ENCODE assay signal across 8 cellular contexts in the genomic region with DNA sequence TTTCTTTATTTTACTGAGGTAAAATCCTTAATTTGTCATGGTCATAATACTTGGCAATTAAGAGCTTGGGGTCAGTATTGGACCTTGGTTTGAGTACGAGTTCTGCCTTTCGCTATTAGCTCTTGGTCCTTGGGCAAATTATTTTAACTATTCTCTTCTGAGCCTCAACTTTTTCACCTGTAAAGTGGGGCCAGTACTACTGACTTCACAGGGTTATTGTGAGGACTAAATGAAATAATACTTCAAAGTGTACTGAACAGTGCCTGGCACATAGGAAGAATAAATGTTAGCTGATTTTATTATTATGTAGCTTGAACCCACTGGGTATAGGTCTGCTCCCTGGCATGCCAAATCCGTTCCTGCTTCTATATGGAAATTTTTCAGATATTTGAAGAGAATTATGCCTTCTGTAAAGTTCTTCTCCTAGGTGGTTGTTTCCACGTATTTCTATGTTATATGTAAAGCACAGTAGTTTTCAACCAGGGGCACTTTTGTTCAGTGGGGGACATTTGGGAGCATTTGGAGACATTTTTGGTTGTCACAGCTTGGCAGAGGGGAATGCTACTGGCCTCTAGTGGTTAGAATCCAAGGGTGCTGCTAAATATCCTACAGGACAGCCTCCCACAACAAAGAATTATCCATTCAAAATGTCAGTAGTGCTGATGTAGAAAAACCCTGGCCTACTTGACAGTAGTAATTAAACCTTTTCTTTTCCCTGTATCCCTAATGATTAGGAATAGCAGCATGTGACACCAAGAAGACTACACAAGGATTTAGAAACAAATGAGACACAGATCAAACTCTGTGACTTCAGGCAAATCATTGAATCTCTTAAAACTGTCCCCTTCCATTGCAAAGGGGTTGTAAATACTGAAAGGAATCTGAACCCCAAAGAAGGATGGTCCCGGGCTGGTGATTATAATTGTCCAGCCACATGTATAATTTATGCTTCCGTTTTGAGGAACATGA. TPM values are rescaled to one million over a fixed set of nuclear protein-coding genes. Genes with fewer than 3 reads are reported as not detected.
DNase-seq lines count a peak whose midpoint lies in the region; ATAC-seq and TF ChIP-seq lines count a peak whose summit lies in the region.

No MANE protein-coding gene starts in this region.

- no peak overlapping the region; the same call in 2 of the 3 replicates for H3K4me3 Mint-ChIP-seq in GM23338

- peaks cover 27% of the 10 kb centered on the region for H3K4me1 ChIP-seq in GM23338 (ENCODE audit: insufficient read depth)
- H3K4me1 ChIP-seq in PC-9 (replicated peaks; ENCODE audit: insufficient read depth) = peaks cover 10% of the 10 kb centered on the region; the same call in 1 of the 2 replicates
- peaks cover 26 to 36% (median 35%) of the 10 kb centered on the region in 4 donors for H3K4me1 ChIP-seq in esophagus muscularis mucosa
- peaks cover 3% of the 10 kb centered on the region for H3K4me1 ChIP-seq in effector memory CD4-positive, alpha-beta T cell (ENCODE audit: control insufficient read depth, insufficient read depth, low read length, poor library complexity, severe bottlenecking)

- no peaks in the 10 kb centered on the region for H3K27me3 ChIP-seq in GM23338 (ENCODE audit: insufficient read depth)
- H3K27me3 ChIP-seq in PC-9 (ENCODE audit: insufficient read depth, low read depth) = no peaks in the 10 kb centered on the region
- no peaks in the 10 kb centered on the region for H3K27me3 ChIP-seq in esophagus muscularis mucosa
- H3K27me3 ChIP-seq in effector memory CD4-positive, alpha-beta T cell (replicated peaks; ENCODE audit: control insufficient read depth, insufficient read depth, low read length, poor library complexity, severe bottlenecking) = no peaks in the 10 kb centered on the region

- intact Hi-C loops in PC-9 (cut with micrococcal nuclease; ENCODE audit: unreplicated experiment) = no loop called here
- intact Hi-C loops in esophagus muscularis mucosa (cut with DNase I) = loop anchor here (5.0 to 10.0 kb wide), 3 partner anchors 35 to 1208 kb away; a partner anchor contains a TSS

- CTCF ChIA-PET in PC-9 (lab: Charles Lee) = no interaction called here

- TF ChIP-seq POLR2A in esophagus muscularis mucosa (IDR thresholded peaks at IDR 0.05; ENCODE audit: low read depth) = no peak

- no peak for TF ChIP-seq EP300 in esophagus muscularis mucosa (IDR thresholded peaks at IDR 0.05)

- H3K9me3 ChIP-seq in PC-9 (ENCODE audit: insufficient read depth, low read depth) (no peaks in the 10 kb centered on the region), esophagus muscularis mucosa (no peaks in the 10 kb centered on the region)
- H3K9me3 ChIP-seq in effector memory CD4-positive, alpha-beta T cell (ENCODE audit: control insufficient read depth, low read length) = no peaks in the 10 kb centered on the region

- H4K20me1 ChIP-seq in GM23338 (replicated peaks; ENCODE audit: insufficient read depth) = peaks cover 41% of the 10 kb centered on the region
- H4K20me1 ChIP-seq in PC-9 (ENCODE audit: insufficient read depth) = peaks cover 24% of the 10 kb centered on the region

- peak; percentile 37 for DNase-seq in COR-L47 (lab: John Stamatoyannopoulos, UW)
- DNase-seq in GM23338 (ENCODE audit: low spot score) = peak; percentile 85
- peak in 1 of 2 experiments; percentile 3 for DNase-seq in PC-9
- DNase-seq in esophagus muscularis mucosa (ENCODE audit: extremely low spot score) = no peak
- DNase-seq in pons (ENCODE audit: low spot score) = peak; percentile 63
- no peak for DNase-seq in stimulated activated naive CD4-positive, alpha-beta T cell treated with Interleukin-2 at 50 U/mL for 16 hours (lab: John Stamatoyannopoulos, UW)
- no peak for DNase-seq in effector memory CD4-positive, alpha-beta T cell

- ATAC-seq in GM23338 (no peak), HG03520 (IDR thresholded peaks at IDR 0.05; ENCODE audit: unreplicated experiment) (no peak)

- H3K9me2 ChIP-seq in GM23338 (ENCODE audit: insufficient read depth) (no peaks in the 10 kb centered on the region), PC-9 (ENCODE audit: insufficient read depth) (no peaks in the 10 kb centered on the region)

- peaks cover 31% of the 10 kb centered on the region for H3K4me1 Mint-ChIP-seq in GM23338

- peak overlapping the region; percentile 1; the same call in 1 of the 2 replicates for H3K27ac ChIP-seq in GM23338 (ENCODE audit: low read depth)
- H3K27ac ChIP-seq in PC-9 = no peak overlapping the region
- no peak overlapping the region for H3K27ac ChIP-seq in esophagus muscularis mucosa (replicated peaks in 1 of 4)
- H3K27ac ChIP-seq in effector memory CD4-positive, alpha-beta T cell (ENCODE audit: insufficient read depth, low read length, poor library complexity, severe bottlenecking) = no peak overlapping the region

- WGBS in esophagus muscularis mucosa = 81% methylated on average over 6 of the region's 6 CpGs

- peak overlapping the region; percentile 49; the same call in 1 of the 2 replicates for H3K4me2 ChIP-seq in GM23338
- H3K4me2 ChIP-seq in PC-9 = no peak overlapping the region

- H3K4me3 ChIP-seq in GM23338 = no peak overlapping the region
- H3K4me3 ChIP-seq in PC-9 = no peak overlapping the region
- no peak overlapping the region for H3K4me3 ChIP-seq in esophagus muscularis mucosa
- H3K4me3 ChIP-seq in effector memory CD4-positive, alpha-beta T cell (ENCODE audit: insufficient read depth, low read depth, low read length, poor library complexity, severe bottlenecking) = no peak overlapping the region

- H3K79me2 ChIP-seq in GM23338 (replicated peaks; ENCODE audit: insufficient read depth) (peaks cover 89% of the 10 kb centered on the region), PC-9 (ENCODE audit: low read depth) (peaks cover 82% of the 10 kb centered on the region)

- H2AFZ ChIP-seq in GM23338 (no peak overlapping the region), PC-9 (no peak overlapping the region)

- BruUV-seq in PC-9 (replicated peaks; lab: Mats Ljungman, UMichigan) = no TSS peak

- H3K36me3 Mint-ChIP-seq in GM23338 (ENCODE audit: low read depth) = peaks cover 18% of the 10 kb centered on the region; the same call in 2 of the 3 replicates

- H3K27ac Mint-ChIP-seq in GM23338 = no peak overlapping the region

- peaks cover 2% of the 10 kb centered on the region for H3K27me3 Mint-ChIP-seq in GM23338 (ENCODE audit: insufficient read depth, low read depth, poor library complexity)

- H3F3A ChIP-seq in GM23338 (replicated peaks; ENCODE audit: low read depth) = 0 out of 2 replicates have a peak, but pooled peaks cover 3% of the 10 kb centered on the region
- H3F3A ChIP-seq in PC-9 (ENCODE audit: insufficient read depth, low read depth) = no peaks in the 10 kb centered on the region

- H3K36me3 ChIP-seq in GM23338 (ENCODE audit: insufficient read depth) = no peaks in the 10 kb centered on the region
- no peaks in the 10 kb centered on the region for H3K36me3 ChIP-seq in PC-9 (ENCODE audit: low read depth)
- H3K36me3 ChIP-seq in esophagus muscularis mucosa = no peaks in the 10 kb centered on the region
- H3K36me3 ChIP-seq in effector memory CD4-positive, alpha-beta T cell (ENCODE audit: control insufficient read depth, insufficient read depth, low read length) = no peaks in the 10 kb centered on the region

- TF ChIP-seq CTCF in GM23338 (conservative IDR thresholded peaks at IDR 0.05; ENCODE audit: low read depth in 2 of 2) = peak; percentile 76 to 85
- TF ChIP-seq CTCF in PC-9 (conservative IDR thresholded peaks at IDR 0.05) = peak; percentile 67
- peak; percentile 54 to 84 (median 60) for TF ChIP-seq CTCF in esophagus muscularis mucosa (IDR thresholded peaks at IDR 0.05)

- POLR2A ChIA-PET in PC-9 (lab: Charles Lee; ENCODE audit: unreplicated experiment) = no interaction called here

- peaks cover 6% of the 10 kb centered on the region; the same call in 2 of the 3 replicates for H3K9me3 Mint-ChIP-seq in GM23338

TF ChIP-seq in GM23338, 12 proteins besides CTCF, POLR2A, EP300 and RAD21 (continues in another document):
- TF ChIP-seq ZNF114 (CRISPR knock-in tag; IDR thresholded peaks at IDR 0.05) (no peak), EZH2 (IDR thresholded peaks at IDR 0.05; ENCODE audit: low read depth, unreplicated experiment) (no peak)
- TF ChIP-seq, protein P1, sequence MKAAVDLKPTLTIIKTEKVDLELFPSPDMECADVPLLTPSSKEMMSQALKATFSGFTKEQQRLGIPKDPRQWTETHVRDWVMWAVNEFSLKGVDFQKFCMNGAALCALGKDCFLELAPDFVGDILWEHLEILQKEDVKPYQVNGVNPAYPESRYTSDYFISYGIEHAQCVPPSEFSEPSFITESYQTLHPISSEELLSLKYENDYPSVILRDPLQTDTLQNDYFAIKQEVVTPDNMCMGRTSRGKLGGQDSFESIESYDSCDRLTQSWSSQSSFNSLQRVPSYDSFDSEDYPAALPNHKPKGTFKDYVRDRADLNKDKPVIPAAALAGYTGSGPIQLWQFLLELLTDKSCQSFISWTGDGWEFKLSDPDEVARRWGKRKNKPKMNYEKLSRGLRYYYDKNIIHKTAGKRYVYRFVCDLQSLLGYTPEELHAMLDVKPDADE (IDR thresholded peaks at IDR 0.05) = no peak

RNA-seq across cellular contexts. Expression of a gene that starts 4.5 kb away (rescaled TPM):
- 41.2 and 44.1 TPM in 2 replicates for total RNA-seq in GM23338 (2014; rRNA removed; shearing (Covaris generic))
- 19.3 and 20.7 TPM in 2 replicates for polyA plus RNA-seq in GM23338 (2016; fragmentation: Nextera tagmentation; extraction: Ambion mirVana)
- total RNA-seq in PC-9 (2021) = 8.5 and 9.5 TPM in 2 replicates
- 10 to 100 TPM; 13.4 to 19.1 (median 14.9) TPM for total RNA-seq in esophagus muscularis mucosa

RNA-seq across cellular contexts. Expression of a gene that starts 56.3 kb away (rescaled TPM):
- total RNA-seq in GM23338 (2014; rRNA removed; shearing (Covaris generic)) = 34.3 and 40.2 TPM in 2 replicates
- polyA plus RNA-seq in GM23338 (2016; fragmentation: Nextera tagmentation; extraction: Ambion mirVana) = 29.6 and 30.1 TPM in 2 replicates
- total RNA-seq in PC-9 (2021) = 34.0 and 36.2 TPM in 2 replicates
- total RNA-seq in esophagus muscularis mucosa = 100 to 1,000 TPM in 3 of 4 donors, 10 to 100 TPM in 1; 90.0 to 129 (median 118) TPM

Comparison
In these comparisons a context has a peak if more than half of its experiments do, and no peak if none do; other contexts are left out.
1. DNase-seq: peak in COR-L47 (single experiment), GM23338 (single experiment) and pons (single experiment); none in esophagus muscularis mucosa (single experiment), stimulated activated naive CD4-positive, alpha-beta T cell treated with Interleukin-2 at 50 U/mL for 16 hours (single experiment) and effector memory CD4-positive, alpha-beta T cell (0 of 3).
2. Peak in every context shown above with its lines, with median percentiles within 50 percentile points of each other: CTCF ChIP-seq.